In the genomic region with DNA sequence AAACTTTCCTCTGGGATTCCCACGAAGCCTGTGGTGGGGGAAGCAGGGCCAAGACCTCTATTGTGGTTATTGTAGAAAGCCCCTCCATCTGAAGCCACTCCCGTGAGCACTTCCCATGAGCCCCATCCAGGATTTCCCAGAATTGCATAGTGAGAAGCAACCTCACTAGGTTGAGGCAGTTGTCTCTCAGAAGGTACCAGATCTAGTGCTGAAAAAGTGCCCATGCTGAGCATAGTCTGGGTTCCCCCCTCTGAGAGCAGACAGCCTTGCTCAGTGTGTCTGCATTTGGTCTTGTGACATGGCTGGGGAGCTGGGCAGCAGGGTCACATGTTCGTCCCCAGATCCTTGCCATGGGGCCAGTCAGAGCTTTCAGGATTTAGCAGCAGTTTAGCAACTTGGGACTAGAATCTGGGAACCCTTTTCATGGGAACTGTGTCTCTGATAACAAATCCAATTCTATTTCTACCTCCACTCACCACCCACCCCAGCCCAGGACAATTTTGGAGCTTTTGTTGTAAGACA, we compare ENCODE assay signal across 12 cellular contexts. TPM values are rescaled to one million over a fixed set of nuclear protein-coding genes. Genes with fewer than 3 reads are reported as not detected.
DNase-seq lines count a peak whose midpoint lies in the region; ATAC-seq and TF ChIP-seq lines count a peak whose summit lies in the region.
"Had no signal": no experiment of that assay in that cellular context is flagged by ENCODE, and none has a peak within 500 bp of the region (broad histone marks: within the 10 kb centered on the region; RNA-seq: fewer than 3 reads in every experiment).

No MANE protein-coding gene starts in this region.

- H3K4me3 ChIP-seq in SK-N-SH (ENCODE audit: low read depth in 2 of 2, low read length in 1 of 2): no peak overlapping the region
- peak overlapping the region in 19 of 59 donors; percentile 0 to 46 (median 13) for H3K4me3 ChIP-seq in dorsolateral prefrontal cortex
- no peak overlapping the region for H3K4me3 ChIP-seq in suprapubic skin

- intact Hi-C loops in dorsolateral prefrontal cortex (cut with DNase I): loop anchor here (2.0 to 5.0 kb wide), 2 partner anchors 36 to 240 kb away; no protein-coding TSS in a partner anchor

- no peak overlapping the region for H3K4me2 ChIP-seq in SK-N-SH

- TF ChIP-seq RAD21 in SK-N-SH (IDR thresholded peaks at IDR 0.05; ENCODE audit: low read length): no peak

- H3K27me3 ChIP-seq in SK-N-SH (ENCODE audit: insufficient read depth) (no peaks in the 10 kb centered on the region), dorsolateral prefrontal cortex (no peaks in the 10 kb centered on the region), suprapubic skin (no peaks in the 10 kb centered on the region)

- WGBS in SK-N-SH (ENCODE audit: low lambda C conversion rate): 83% methylated on average over 3 of the region's 3 CpGs
- 47% methylated on average over 3 of the region's 3 CpGs for WGBS in suprapubic skin

- H3K4me1 ChIP-seq in SK-N-SH (ENCODE audit: control insufficient read depth in 1 of 2, insufficient read depth in 2 of 2, low read depth in 1 of 2, low read length in 1 of 2): peaks cover 4 to 25% of the 10 kb centered on the region in 2 experiments; a peak in 3 of 4 replicates
- H3K4me1 ChIP-seq in suprapubic skin: peaks cover 32% of the 10 kb centered on the region

- TF ChIP-seq CTCF in SK-N-SH (IDR thresholded peaks at IDR 0.05) (no peak), dorsolateral prefrontal cortex (IDR thresholded peaks at IDR 0.05 in 54 of 56, conservative IDR thresholded peaks at IDR 0.05 in 2 of 56; ENCODE audit: low read depth in 1 of 56, partially characterized antibody in 56 of 56) (no peak), suprapubic skin (IDR thresholded peaks at IDR 0.05) (no peak)

- DNase-seq in SK-N-SH (no peak), dorsolateral prefrontal cortex (peak in 9 of 10 donors; percentile 54 to 79 (median 65)), medulla oblongata (ENCODE audit: extremely low spot score) (peak; percentile 92), suprapubic skin (ENCODE audit: low spot score in 2 of 2) (no peak), KG1 (lab: John Stamatoyannopoulos, UW) (no peak)
- DNase-seq: 8988T; activated naive CD4-positive, alpha-beta T cell treated with Interleukin-2 at 50 U/mL for 16 hours; NCI-H1417 treated with DMSO at 0.1 percent for 48 hours; NCI-H526 treated with DMSO at 0.1 percent for 48 hours had no signal

- H3K79me2 ChIP-seq in SK-N-SH (ENCODE audit: insufficient read depth): no peaks in the 10 kb centered on the region

- H3K9me3 ChIP-seq in SK-N-SH: no peaks in the 10 kb centered on the region
- no peaks in the 10 kb centered on the region for H3K9me3 ChIP-seq in suprapubic skin

- H3K36me3 ChIP-seq in SK-N-SH (replicated peaks in 1 of 2; ENCODE audit: control insufficient read depth in 1 of 2, insufficient read depth in 2 of 2, low read length in 1 of 2) (peaks cover 12 to 19% of the 10 kb centered on the region in 2 experiments), suprapubic skin (peaks cover 44% of the 10 kb centered on the region)

- H2AFZ ChIP-seq in SK-N-SH (ENCODE audit: low read depth): no peak overlapping the region

- ATAC-seq in SK-N-SH treated with all-trans-retinoic acid at 6 μM for 48 hours: no peak
- ATAC-seq in HG02642 (IDR thresholded peaks at IDR 0.05; ENCODE audit: poor library complexity, unreplicated experiment): no peak
- no peak for ATAC-seq in GM21717 (IDR thresholded peaks at IDR 0.05; ENCODE audit: unreplicated experiment)

- no peak for TF ChIP-seq POLR2A in suprapubic skin (IDR thresholded peaks at IDR 0.05)

- H3K9me2 ChIP-seq in SK-N-SH: no peaks in the 10 kb centered on the region

- H3F3A ChIP-seq in SK-N-SH (replicated peaks; ENCODE audit: insufficient read depth): no peaks in the 10 kb centered on the region

- no peaks in the 10 kb centered on the region for H4K20me1 ChIP-seq in SK-N-SH (ENCODE audit: insufficient read depth)

- POLR2A ChIA-PET in SK-N-SH (lab: Yijun Ruan, JAX): no interaction called here

- H3K27ac ChIP-seq in SK-N-SH (ENCODE audit: low read depth in 2 of 2, low read length in 1 of 2) (peak overlapping the region; percentile 43 to 48; a peak in 3 of 4 replicates), dorsolateral prefrontal cortex (peak overlapping the region in 58 of 59 donors; percentile 13 to 92 (median 82)), suprapubic skin (peak overlapping the region; percentile 45)

- no peak for TF ChIP-seq EP300 in SK-N-SH (IDR thresholded peaks at IDR 0.05; ENCODE audit: borderline replicate concordance in 1 of 2, low read depth in 1 of 2, low read length in 1 of 2)
- TF ChIP-seq EP300 in suprapubic skin (IDR thresholded peaks at IDR 0.05): no peak

- CTCF ChIA-PET in SK-N-SH (lab: Yijun Ruan, JAX): interaction anchor here (1.4 to 5.1 kb wide), 3 partner anchors 37 to 310 kb away, joined by 5 to 39 read pairs (median 31); no protein-coding TSS in a partner anchor

- no peak overlapping the region for H3K9ac ChIP-seq in SK-N-SH

TF ChIP-seq in SK-N-SH, 30 proteins besides CTCF, POLR2A, EP300 and RAD21:
- TF ChIP-seq MEF2A (IDR thresholded peaks at IDR 0.05; ENCODE audit: borderline replicate concordance, low read depth): no peak
- no peak for TF ChIP-seq JUND (IDR thresholded peaks at IDR 0.05)
- no peak for TF ChIP-seq GATA2 (CRISPR knock-in tag; IDR thresholded peaks at IDR 0.05)
- no peak for TF ChIP-seq RFX5 (IDR thresholded peaks at IDR 0.05; ENCODE audit: low read length)
- TF ChIP-seq MXI1 (IDR thresholded peaks at IDR 0.05; ENCODE audit: low read depth, low read length): 0 out of 2 replicates have a peak, but pooled peaks have one; percentile 5
- TF ChIP-seq TCF12 (IDR thresholded peaks at IDR 0.05): no peak
- TF ChIP-seq TEAD4 (IDR thresholded peaks at IDR 0.05; ENCODE audit: borderline replicate concordance, insufficient read depth): no peak
- TF ChIP-seq, protein P1, sequence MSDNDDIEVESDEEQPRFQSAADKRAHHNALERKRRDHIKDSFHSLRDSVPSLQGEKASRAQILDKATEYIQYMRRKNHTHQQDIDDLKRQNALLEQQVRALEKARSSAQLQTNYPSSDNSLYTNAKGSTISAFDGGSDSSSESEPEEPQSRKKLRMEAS (IDR thresholded peaks at IDR 0.05; ENCODE audit: low read depth): no peak

TF ChIP-seq in SK-N-SH treated with all-trans-retinoic acid at 6 μM for 48 hours, 23 proteins besides CTCF, POLR2A, EP300 and RAD21 (continues in another document):
- TF ChIP-seq TCF4 (CRISPR knock-in tag; IDR thresholded peaks at IDR 0.05; ENCODE audit: borderline replicate concordance) (no peak), ARNTL (CRISPR knock-in tag; IDR thresholded peaks at IDR 0.05; ENCODE audit: borderline replicate concordance, low read depth) (no peak), ZNF8 (CRISPR knock-in tag; IDR thresholded peaks at IDR 0.05) (no peak), TOX (CRISPR knock-in tag; IDR thresholded peaks at IDR 0.05; ENCODE audit: borderline replicate concordance) (no peak), SNAI2 (CRISPR knock-in tag; IDR thresholded peaks at IDR 0.05) (no peak), ESRRG (CRISPR knock-in tag; IDR thresholded peaks at IDR 0.05) (no peak), CSDC2 (CRISPR knock-in tag; IDR thresholded peaks at IDR 0.05) (no peak), GLIS3 (CRISPR knock-in tag; IDR thresholded peaks at IDR 0.05) (no peak), OSR1 (CRISPR knock-in tag; IDR thresholded peaks at IDR 0.05) (no peak)
- TF ChIP-seq, protein P2, sequence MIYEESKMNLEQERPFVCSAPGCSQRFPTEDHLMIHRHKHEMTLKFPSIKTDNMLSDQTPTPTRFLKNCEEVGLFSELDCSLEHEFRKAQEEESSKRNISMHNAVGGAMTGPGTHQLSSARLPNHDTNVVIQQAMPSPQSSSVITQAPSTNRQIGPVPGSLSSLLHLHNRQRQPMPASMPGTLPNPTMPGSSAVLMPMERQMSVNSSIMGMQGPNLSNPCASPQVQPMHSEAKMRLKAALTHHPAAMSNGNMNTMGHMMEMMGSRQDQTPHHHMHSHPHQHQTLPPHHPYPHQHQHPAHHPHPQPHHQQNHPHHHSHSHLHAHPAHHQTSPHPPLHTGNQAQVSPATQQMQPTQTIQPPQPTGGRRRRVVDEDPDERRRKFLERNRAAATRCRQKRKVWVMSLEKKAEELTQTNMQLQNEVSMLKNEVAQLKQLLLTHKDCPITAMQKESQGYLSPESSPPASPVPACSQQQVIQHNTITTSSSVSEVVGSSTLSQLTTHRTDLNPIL (CRISPR knock-in tag; IDR thresholded peaks at IDR 0.05; ENCODE audit: low read depth): no peak
- TF ChIP-seq, protein P3, sequence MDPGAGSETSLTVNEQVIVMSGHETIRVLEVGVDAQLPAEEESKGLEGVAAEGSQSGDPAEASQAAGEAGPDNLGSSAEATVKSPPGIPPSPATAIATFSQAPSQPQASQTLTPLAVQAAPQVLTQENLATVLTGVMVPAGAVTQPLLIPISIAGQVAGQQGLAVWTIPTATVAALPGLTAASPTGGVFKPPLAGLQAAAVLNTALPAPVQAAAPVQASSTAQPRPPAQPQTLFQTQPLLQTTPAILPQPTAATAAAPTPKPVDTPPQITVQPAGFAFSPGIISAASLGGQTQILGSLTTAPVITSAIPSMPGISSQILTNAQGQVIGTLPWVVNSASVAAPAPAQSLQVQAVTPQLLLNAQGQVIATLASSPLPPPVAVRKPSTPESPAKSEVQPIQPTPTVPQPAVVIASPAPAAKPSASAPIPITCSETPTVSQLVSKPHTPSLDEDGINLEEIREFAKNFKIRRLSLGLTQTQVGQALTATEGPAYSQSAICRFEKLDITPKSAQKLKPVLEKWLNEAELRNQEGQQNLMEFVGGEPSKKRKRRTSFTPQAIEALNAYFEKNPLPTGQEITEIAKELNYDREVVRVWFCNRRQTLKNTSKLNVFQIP (CRISPR knock-in tag; IDR thresholded peaks at IDR 0.05; ENCODE audit: borderline replicate concordance, low read depth): no peak

RNA-seq across cellular contexts. Expression of a gene that starts 38.7 kb away (rescaled TPM):
- polyA plus RNA-seq in SK-N-SH (2012; rRNA removed): 2.8 and 3.4 TPM in 2 replicates
- polyA plus RNA-seq in SK-N-SH (2012; cell fraction: cytosol; rRNA removed): 1.4 and 2.1 TPM in 2 replicates
- 14.7 and 15.7 TPM in 2 replicates for polyA plus RNA-seq in SK-N-SH (2012; cell fraction: nucleus; rRNA removed)
- total RNA-seq in dorsolateral prefrontal cortex (10 to 100 TPM in 117 of 120 experiments, 1 to 10 TPM in 3; 8.7 to 21.9 (median 14.9) TPM), suprapubic skin (10 to 100 TPM in 2 of 4 donors, 1 to 10 TPM in 2; 5.7 to 15.6 (median 9.2) TPM)

Comparison
In these comparisons a context has a peak if more than half of its experiments do, and no peak if none do; other contexts are left out.
1. DNase-seq: peak in dorsolateral prefrontal cortex (9 of 10) and medulla oblongata (single experiment); none in SK-N-SH (single experiment), suprapubic skin (0 of 2) and KG1 (single experiment).
2. Peak in every context shown above with its lines, with median percentiles within 50 percentile points of each other: H3K27ac ChIP-seq.